In the genomic region with DNA sequence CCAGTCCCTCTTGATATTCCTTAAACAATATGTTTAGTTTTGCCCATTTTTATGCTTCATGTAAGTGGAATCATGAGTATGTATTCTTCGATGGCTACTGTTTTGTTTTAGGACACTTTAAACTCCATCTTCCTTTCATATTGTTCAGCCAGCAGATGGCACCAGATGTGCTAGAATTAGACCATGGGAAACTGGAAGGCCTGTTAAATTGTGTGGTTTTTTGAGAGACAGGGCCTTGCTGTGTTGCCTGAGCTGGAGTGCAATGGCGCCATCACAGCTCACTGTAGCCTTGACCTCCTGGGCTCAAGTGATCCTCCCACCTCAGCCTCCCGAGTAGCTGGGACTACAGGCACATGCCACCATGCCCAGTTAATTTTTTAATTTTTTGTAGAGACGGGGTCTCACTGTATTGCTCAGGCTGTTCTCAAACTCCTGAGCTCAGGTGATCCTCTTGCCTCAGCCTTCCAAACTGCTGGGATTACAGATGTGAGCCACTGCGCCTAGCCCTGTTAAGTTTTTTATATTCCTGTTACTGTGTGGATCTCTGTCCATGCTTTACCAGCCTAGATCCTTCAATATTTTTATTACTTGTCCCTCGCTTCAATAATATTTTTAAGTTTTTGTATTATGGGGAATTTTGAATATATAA, we compare ENCODE assay signal across 8 cellular contexts. TPM values are rescaled to one million over a fixed set of nuclear protein-coding genes. Genes with fewer than 3 reads are reported as not detected.
DNase-seq lines count a peak whose midpoint lies in the region; ATAC-seq and TF ChIP-seq lines count a peak whose summit lies in the region.
"Not testable (repeated sequence)": the region's sequence is repeated elsewhere in the genome, so short reads cannot be mapped to it uniquely, and the experiment has no call there.

No MANE protein-coding gene starts in this region.

- H3K4me1 ChIP-seq in tibial nerve = not testable (repeated sequence)

- intact Hi-C loops in activated B cell treated with CpG ODN at 0.5 μM for 24 hours (cut with micrococcal nuclease); Right ventricle myocardium inferior (cut with DNase I): not testable (repeated sequence)

- not testable (repeated sequence) for H3K27me3 ChIP-seq in brain microvascular endothelial cell (replicated peaks); tibial nerve

- not testable (repeated sequence) for H3K27me3 Mint-ChIP-seq in activated B cell treated with CpG ODN at 0.5 μM for 24 hours; nephron (ENCODE audit: low read depth)

- CTCF ChIA-PET in activated B cell treated with CpG ODN at 0.5 μM for 24 hours (lab: Charles Lee) = interaction anchor here (2.5 kb wide), 1 partner anchor 45 kb away, joined by 8 read pairs; no protein-coding TSS in a partner anchor

- H3K4me3 ChIP-seq in brain microvascular endothelial cell (ENCODE audit: low read depth, low read length); tibial nerve: not testable (repeated sequence)

- 63 to 74% methylated on average over 5 to 6 of the region's 6 CpGs for WGBS in tibial nerve, 2 donors

- H3K4me3 Mint-ChIP-seq in activated B cell treated with CpG ODN at 0.5 μM for 24 hours, nephron: not testable (repeated sequence)

- not testable (repeated sequence) for H3K36me3 ChIP-seq in brain microvascular endothelial cell (replicated peaks)
- H3K36me3 ChIP-seq in tibial nerve = peaks cover 0 to 16% (median 0%) of the 10 kb centered on the region in 3 donors

- ATAC-seq in HG02610 (IDR thresholded peaks at IDR 0.05; ENCODE audit: unreplicated experiment) (peak; percentile 36), activated B cell treated with CpG ODN at 0.5 μM for 24 hours (ENCODE audit: low read depth) (peak; percentile 54), Right ventricle myocardium inferior (peak; percentile 67)

- not testable (repeated sequence) for H3K9me3 Mint-ChIP-seq in activated B cell treated with CpG ODN at 0.5 μM for 24 hours, nephron

- POLR2A ChIA-PET in activated B cell treated with CpG ODN at 0.5 μM for 24 hours (lab: Charles Lee) = not testable (repeated sequence)

- DNase-seq in Daoy (ENCODE audit: low read depth) (peak; percentile 14), NCI-H82 (lab: John Stamatoyannopoulos, UW) (peak; percentile 16), brain microvascular endothelial cell (peak; percentile 66), tibial nerve (ENCODE audit: low spot score in 2 of 2) (peak in 1 of 2 donors; percentile 72)
- not testable (repeated sequence) for DNase-seq in activated B cell treated with CpG ODN at 0.5 μM for 24 hours; Right ventricle myocardium inferior (ENCODE audit: missing footprints)

- not testable (repeated sequence) for H3K27ac Mint-ChIP-seq in activated B cell treated with CpG ODN at 0.5 μM for 24 hours
- peak overlapping the region; percentile 43 to 67 (median 57) for H3K27ac Mint-ChIP-seq in nephron

- TF ChIP-seq POLR2A in tibial nerve (IDR thresholded peaks at IDR 0.05) = not testable (repeated sequence)

- H3K36me3 Mint-ChIP-seq in activated B cell treated with CpG ODN at 0.5 μM for 24 hours (ENCODE audit: low read depth) (peaks cover 39% of the 10 kb centered on the region), nephron (ENCODE audit: low read depth) (peaks cover 30% of the 10 kb centered on the region)

- H3K4me1 Mint-ChIP-seq in activated B cell treated with CpG ODN at 0.5 μM for 24 hours, nephron: not testable (repeated sequence)

- not testable (repeated sequence) for TF ChIP-seq CTCF in activated B cell treated with CpG ODN at 0.5 μM for 24 hours (IDR thresholded peaks at IDR 0.05)
- peak; percentile 42 for TF ChIP-seq CTCF in brain microvascular endothelial cell (IDR thresholded peaks at IDR 0.05; ENCODE audit: low read depth, low read length, missing control alignments)
- TF ChIP-seq CTCF in nephron (IDR thresholded peaks at IDR 0.05; ENCODE audit: unreplicated experiment in 3 of 3) = peak; percentile 30 to 53 (median 36)
- TF ChIP-seq CTCF in tibial nerve (IDR thresholded peaks at IDR 0.05) = peak in 3 of 5 experiments; percentile 14 to 38 (median 23)

- H3K9me3 ChIP-seq in tibial nerve = not testable (repeated sequence)

- in situ Hi-C loops in brain microvascular endothelial cell (cut with HindIII; ENCODE audit: low pct_ligation_motif_present, low sequenced_read_pairs) = not testable (repeated sequence)

- not testable (repeated sequence) for TF ChIP-seq EP300 in tibial nerve (IDR thresholded peaks at IDR 0.05)

- not testable (repeated sequence) for H3K27ac ChIP-seq in brain microvascular endothelial cell, tibial nerve

RNA-seq across cellular contexts. Expression of a gene that starts 11.4 kb away (rescaled TPM):
- total RNA-seq in Daoy (2014; rRNA removed; shearing (Covaris generic)) = 113 and 127 TPM in 2 replicates
- total RNA-seq in activated B cell treated with CpG ODN at 0.5 μM for 24 hours (47.2 and 50.1 TPM in 2 replicates), Right ventricle myocardium inferior (86.1 TPM), tibial nerve (10 to 100 TPM; 29.6 to 42.9 (median 35.7) TPM)

RNA-seq across cellular contexts. Expression of a gene that starts 46.8 kb away (rescaled TPM):
- 92.4 and 101 TPM in 2 replicates for total RNA-seq in Daoy (2014; rRNA removed; shearing (Covaris generic))
- total RNA-seq in activated B cell treated with CpG ODN at 0.5 μM for 24 hours (94.5 and 94.9 TPM in 2 replicates), Right ventricle myocardium inferior (284 TPM), tibial nerve (100 to 1,000 TPM in 3 of 4 donors, 10 to 100 TPM in 1; 84.3 to 135 (median 113) TPM)
